Comparison of ENCODE assay signal across 10 cellular contexts in the genomic region with DNA sequence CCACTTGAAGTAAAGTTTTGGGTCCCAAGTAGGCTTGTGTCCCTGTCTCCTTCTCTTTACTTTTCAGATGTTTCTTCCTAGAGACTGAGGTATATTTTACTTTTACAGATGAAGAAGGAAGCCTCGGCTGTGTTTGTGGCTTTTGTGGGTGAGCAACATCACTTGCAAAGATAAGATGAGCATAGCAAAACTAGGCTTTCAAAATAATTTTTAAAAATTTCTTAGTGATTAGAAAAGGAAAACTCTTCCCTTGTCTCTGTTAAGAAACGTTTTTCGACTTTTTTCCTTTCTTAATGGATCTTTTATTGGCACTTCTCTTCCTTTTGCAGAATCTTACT. TPM values are rescaled to one million over a fixed set of nuclear protein-coding genes. Genes with fewer than 3 reads are reported as not detected.
DNase-seq lines count a peak whose midpoint lies in the region; ATAC-seq and TF ChIP-seq lines count a peak whose summit lies in the region.
"Had no signal": no experiment of that assay in that cellular context is flagged by ENCODE, and none has a peak within 500 bp of the region (broad histone marks: within the 10 kb centered on the region; RNA-seq: fewer than 3 reads in every experiment).

No MANE protein-coding gene starts in this region.

- no peak overlapping the region for H3K4me3 ChIP-seq in left lung
- H3K4me3 ChIP-seq: body of pancreas had no signal

- TF ChIP-seq CTCF in activated B cell treated with CpG ODN at 0.5 μM for 24 hours (IDR thresholded peaks at IDR 0.05) (no peak), left lung (IDR thresholded peaks at IDR 0.05) (no peak)

- intact Hi-C loops in activated B cell treated with CpG ODN at 0.5 μM for 24 hours (cut with micrococcal nuclease) (loop anchor here (10.0 kb wide), 2 partner anchors 297 to 1243 kb away; a partner anchor contains a TSS), left lung (cut with DNase I) (no loop called here)

- peak in 4 of 6 experiments; percentile 3 to 19 (median 15) for DNase-seq in stimulated activated naive CD4-positive, alpha-beta T cell (lab: John Stamatoyannopoulos, UW)
- DNase-seq in stimulated activated naive CD4-positive, alpha-beta T cell treated with Interleukin-2 at 50 U/mL for 16 hours (lab: John Stamatoyannopoulos, UW), result no peak
- DNase-seq in activated B cell treated with CpG ODN at 0.5 μM for 24 hours (no peak), left lung (no peak), NCI-H128 (lab: John Stamatoyannopoulos, UW; ENCODE audit: unreplicated experiment) (no peak), NCI-H2196 treated with DMSO at 0.1 percent for 48 hours (lab: John Stamatoyannopoulos, UW; ENCODE audit: unreplicated experiment) (no peak)
- DNase-seq: body of pancreas, NCI-H1694 had no signal

- no peaks in the 10 kb centered on the region for H3K9me3 ChIP-seq in left lung
- H3K9me3 ChIP-seq: body of pancreas had no signal

- no peaks in the 10 kb centered on the region for H3K27me3 Mint-ChIP-seq in activated B cell treated with CpG ODN at 0.5 μM for 24 hours

- H3K27ac ChIP-seq in left lung, result peak overlapping the region; percentile 71 to 85

- peaks cover 56 to 100% of the 10 kb centered on the region in 2 donors for H3K4me1 ChIP-seq in left lung

- ATAC-seq in activated B cell treated with CpG ODN at 0.5 μM for 24 hours (ENCODE audit: low read depth) (no peak), left lung (no peak), GM19463 (IDR thresholded peaks at IDR 0.05; ENCODE audit: unreplicated experiment) (no peak), GM21825 (IDR thresholded peaks at IDR 0.05; ENCODE audit: unreplicated experiment) (no peak)
- ATAC-seq: body of pancreas had no signal

- H3K4me3 Mint-ChIP-seq in activated B cell treated with CpG ODN at 0.5 μM for 24 hours, result peak overlapping the region; percentile 81

- peak overlapping the region; percentile 96 for H3K27ac Mint-ChIP-seq in activated B cell treated with CpG ODN at 0.5 μM for 24 hours

- CTCF ChIA-PET in activated B cell treated with CpG ODN at 0.5 μM for 24 hours (lab: Charles Lee), result interaction anchor here (1.5 to 3.6 kb wide), 2 partner anchors 13 to 52 kb away, joined by 5 to 22 read pairs; no protein-coding TSS in a partner anchor

- H3K36me3 ChIP-seq in left lung, result peaks cover 0 to 4% of the 10 kb centered on the region in 2 donors

- peaks cover 97% of the 10 kb centered on the region for H3K4me1 Mint-ChIP-seq in activated B cell treated with CpG ODN at 0.5 μM for 24 hours

- H3K36me3 Mint-ChIP-seq in activated B cell treated with CpG ODN at 0.5 μM for 24 hours (ENCODE audit: low read depth), result peaks cover 73% of the 10 kb centered on the region

- POLR2A ChIA-PET in activated B cell treated with CpG ODN at 0.5 μM for 24 hours (lab: Charles Lee), result interaction anchor here (1.5 to 36.7 kb wide), 3 partner anchors 11 to 32 kb away, joined by 6 to 1679 read pairs (median 36); no protein-coding TSS in a partner anchor

- no peaks in the 10 kb centered on the region for H3K9me3 Mint-ChIP-seq in activated B cell treated with CpG ODN at 0.5 μM for 24 hours

- H3K27me3 ChIP-seq in left lung, result no peaks in the 10 kb centered on the region
- H3K27me3 ChIP-seq: body of pancreas had no signal

RNA-seq across cellular contexts. Expression of a gene that starts 7.6 kb away (rescaled TPM):
- total RNA-seq in activated B cell treated with CpG ODN at 0.5 μM for 24 hours (212 and 227 TPM in 2 replicates), left lung (10 to 100 TPM; 70.7 to 98.6 TPM)

Comparison
In these comparisons a context has a peak if more than half of its experiments do, and no peak if none do; other contexts are left out.
1. DNase-seq: peak in stimulated activated naive CD4-positive, alpha-beta T cell (4 of 6); none in stimulated activated naive CD4-positive, alpha-beta T cell treated with Interleukin-2 at 50 U/mL for 16 hours (single experiment), activated B cell treated with CpG ODN at 0.5 μM for 24 hours (single experiment), left lung (0 of 2), NCI-H128 (single experiment) and NCI-H2196 treated with DMSO at 0.1 percent for 48 hours (single experiment).